ENCODE assay signal across 11 cellular contexts in the genomic region with DNA sequence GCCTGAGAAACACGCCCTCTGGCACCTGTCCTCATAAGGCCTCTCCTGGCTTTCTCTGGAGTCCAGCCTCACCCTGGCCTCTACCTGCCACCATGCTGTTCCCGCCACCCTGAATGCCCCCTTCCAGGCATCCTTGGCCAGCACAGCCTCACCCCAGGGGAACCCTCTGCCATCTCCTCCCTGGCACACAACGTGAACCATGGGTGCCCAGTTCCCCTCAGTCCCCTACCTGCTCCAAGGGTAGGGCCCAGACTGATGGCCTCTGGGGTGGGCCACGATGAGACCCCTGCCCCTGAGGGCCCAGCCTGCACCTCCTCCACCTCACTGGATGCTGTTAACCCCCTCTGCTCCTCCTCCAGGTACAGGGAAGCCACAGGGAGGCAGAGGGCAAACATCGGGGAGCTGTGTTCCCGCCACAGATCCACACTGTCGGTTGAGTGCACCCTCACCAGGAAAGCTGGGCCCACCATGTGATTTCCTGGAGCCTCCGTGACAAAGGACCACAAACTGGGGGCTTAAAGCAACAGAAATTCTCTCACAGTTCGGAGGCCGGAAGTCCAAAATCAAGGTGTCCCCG.
DNase-seq lines count a peak whose midpoint lies in the region; ATAC-seq and TF ChIP-seq lines count a peak whose summit lies in the region.
"Had no signal": no experiment of that assay in that cellular context is flagged by ENCODE, and none has a peak within 500 bp of the region (broad histone marks: within the 10 kb centered on the region; RNA-seq: fewer than 3 reads in every experiment).

No MANE protein-coding gene starts in this region.

- intact Hi-C loops in activated CD4-positive, alpha-beta T cell treated with anti-CD3 and anti-CD28 coated beads, Interleukin-2, amount 10 ng/mL, durations not matched to agents 24 days and 14 days (cut with micrococcal nuclease): no loop called here
- intact Hi-C loops in activated B cell treated with CpG ODN at 0.5 μM for 24 hours (cut with micrococcal nuclease) (loop anchor here (1.0 to 10.0 kb wide), 2 partner anchors 12 to 267 kb away; no protein-coding TSS in a partner anchor), left ventricle myocardium superior (cut with micrococcal nuclease) (no loop called here), breast epithelium (cut with DNase I; ENCODE audit: low total_unique reads) (no loop called here)

- H3K4me1 Mint-ChIP-seq in activated CD4-positive, alpha-beta T cell treated with anti-CD3 and anti-CD28 coated beads, Interleukin-2, amount 10 ng/mL, durations not matched to agents 24 days and 14 days: peaks cover 10% of the 10 kb centered on the region
- H3K4me1 Mint-ChIP-seq in activated B cell treated with CpG ODN at 0.5 μM for 24 hours: peaks cover 47% of the 10 kb centered on the region
- H3K4me1 Mint-ChIP-seq in stimulated activated memory B cell treated with anti-CD40 and anti-IgM and Interleukin-4, amounts not matched to agents 10 μg/mL and 1 μg/mL and 100 μg/mL, for 72 hours: peaks cover 42% of the 10 kb centered on the region

- H3K9me3 ChIP-seq in breast epithelium: no peaks in the 10 kb centered on the region
- H3K9me3 ChIP-seq: A549 had no signal

- CTCF ChIA-PET in activated B cell treated with CpG ODN at 0.5 μM for 24 hours (lab: Charles Lee): no interaction called here

- peak overlapping the region; percentile 89 for H3K4me3 Mint-ChIP-seq in activated CD4-positive, alpha-beta T cell treated with anti-CD3 and anti-CD28 coated beads, Interleukin-2, amount 10 ng/mL, durations not matched to agents 24 days and 14 days
- H3K4me3 Mint-ChIP-seq in activated B cell treated with CpG ODN at 0.5 μM for 24 hours: peak overlapping the region; percentile 96
- H3K4me3 Mint-ChIP-seq in stimulated activated memory B cell treated with anti-CD40 and anti-IgM and Interleukin-4, amounts not matched to agents 10 μg/mL and 1 μg/mL and 100 μg/mL, for 72 hours: peak overlapping the region; percentile 86

- no peaks in the 10 kb centered on the region for H3K9me3 Mint-ChIP-seq in activated CD4-positive, alpha-beta T cell treated with anti-CD3 and anti-CD28 coated beads, Interleukin-2, amount 10 ng/mL, durations not matched to agents 24 days and 14 days
- H3K9me3 Mint-ChIP-seq in activated B cell treated with CpG ODN at 0.5 μM for 24 hours: no peaks in the 10 kb centered on the region
- no peaks in the 10 kb centered on the region for H3K9me3 Mint-ChIP-seq in stimulated activated memory B cell treated with anti-CD40 and anti-IgM and Interleukin-4, amounts not matched to agents 10 μg/mL and 1 μg/mL and 100 μg/mL, for 72 hours

- peaks cover 16% of the 10 kb centered on the region for H3K36me3 Mint-ChIP-seq in activated CD4-positive, alpha-beta T cell treated with anti-CD3 and anti-CD28 coated beads, Interleukin-2, amount 10 ng/mL, durations not matched to agents 24 days and 14 days (ENCODE audit: low read depth)
- H3K36me3 Mint-ChIP-seq in activated B cell treated with CpG ODN at 0.5 μM for 24 hours (ENCODE audit: low read depth): peaks cover 23% of the 10 kb centered on the region
- H3K36me3 Mint-ChIP-seq in stimulated activated memory B cell treated with anti-CD40 and anti-IgM and Interleukin-4, amounts not matched to agents 10 μg/mL and 1 μg/mL and 100 μg/mL, for 72 hours: no peaks in the 10 kb centered on the region

- no peaks in the 10 kb centered on the region for H3K27me3 Mint-ChIP-seq in activated CD4-positive, alpha-beta T cell treated with anti-CD3 and anti-CD28 coated beads, Interleukin-2, amount 10 ng/mL, durations not matched to agents 24 days and 14 days
- H3K27me3 Mint-ChIP-seq in activated B cell treated with CpG ODN at 0.5 μM for 24 hours: no peaks in the 10 kb centered on the region
- H3K27me3 Mint-ChIP-seq in stimulated activated memory B cell treated with anti-CD40 and anti-IgM and Interleukin-4, amounts not matched to agents 10 μg/mL and 1 μg/mL and 100 μg/mL, for 72 hours: no peaks in the 10 kb centered on the region

- peak overlapping the region in 1 of 2 donors; percentile 77 for H3K27ac ChIP-seq in breast epithelium
- H3K27ac ChIP-seq: A549 had no signal

- no peaks in the 10 kb centered on the region for H3K36me3 ChIP-seq in breast epithelium

- no peak for TF ChIP-seq CTCF in activated B cell treated with CpG ODN at 0.5 μM for 24 hours (IDR thresholded peaks at IDR 0.05)
- TF ChIP-seq CTCF in breast epithelium (IDR thresholded peaks at IDR 0.05): no peak

- peak overlapping the region in 1 of 3 donors; percentile 55 for H3K4me3 ChIP-seq in breast epithelium
- H3K4me3 ChIP-seq: A549 had no signal

- peak overlapping the region; percentile 52 for H3K27ac Mint-ChIP-seq in activated CD4-positive, alpha-beta T cell treated with anti-CD3 and anti-CD28 coated beads, Interleukin-2, amount 10 ng/mL, durations not matched to agents 24 days and 14 days
- peak overlapping the region; percentile 90 for H3K27ac Mint-ChIP-seq in activated B cell treated with CpG ODN at 0.5 μM for 24 hours
- H3K27ac Mint-ChIP-seq in stimulated activated memory B cell treated with anti-CD40 and anti-IgM and Interleukin-4, amounts not matched to agents 10 μg/mL and 1 μg/mL and 100 μg/mL, for 72 hours: peak overlapping the region; percentile 75

- ATAC-seq in activated B cell treated with CpG ODN at 0.5 μM for 24 hours (ENCODE audit: low read depth) (no peak), left ventricle myocardium superior (no peak)
- peak; percentile 5 for ATAC-seq in stimulated activated memory B cell treated with anti-CD40 and anti-IgM and Interleukin-4, amounts not matched to agents 10 μg/mL and 1 μg/mL and 100 μg/mL, for 72 hours
- ATAC-seq: A549 had no signal

- POLR2A ChIA-PET in activated B cell treated with CpG ODN at 0.5 μM for 24 hours (lab: Charles Lee): no interaction called here

- H3K4me1 ChIP-seq in breast epithelium: no peaks in the 10 kb centered on the region
- H3K4me1 ChIP-seq: A549 had no signal

- TF ChIP-seq POLR2A in breast epithelium (IDR thresholded peaks at IDR 0.05): no peak

- peaks cover 0 to 30% of the 10 kb centered on the region in 2 donors for H3K27me3 ChIP-seq in breast epithelium

- no peak for DNase-seq in activated CD4-positive, alpha-beta T cell treated with anti-CD3 and anti-CD28 coated beads, Interleukin-2, amount 10 ng/mL, durations not matched to agents 24 days and 14 days
- DNase-seq in activated CD4-positive, alpha-beta T cell treated with anti-CD3 and anti-CD28 coated beads for 4 hours: no peak
- DNase-seq in activated B cell treated with CpG ODN at 0.5 μM for 24 hours (no peak), left ventricle myocardium superior (peak; percentile 17), breast epithelium (ENCODE audit: low spot score in 2 of 2) (no peak), NCI-H1105 treated with DMSO at 0.1 percent for 48 hours (lab: John Stamatoyannopoulos, UW) (no peak), SKM-1 (lab: John Stamatoyannopoulos, UW; ENCODE audit: unreplicated experiment) (no peak)
- DNase-seq: GOT3, NCI-H446 had no signal
